ENCODE assay signal across 9 cellular contexts in the genomic region with DNA sequence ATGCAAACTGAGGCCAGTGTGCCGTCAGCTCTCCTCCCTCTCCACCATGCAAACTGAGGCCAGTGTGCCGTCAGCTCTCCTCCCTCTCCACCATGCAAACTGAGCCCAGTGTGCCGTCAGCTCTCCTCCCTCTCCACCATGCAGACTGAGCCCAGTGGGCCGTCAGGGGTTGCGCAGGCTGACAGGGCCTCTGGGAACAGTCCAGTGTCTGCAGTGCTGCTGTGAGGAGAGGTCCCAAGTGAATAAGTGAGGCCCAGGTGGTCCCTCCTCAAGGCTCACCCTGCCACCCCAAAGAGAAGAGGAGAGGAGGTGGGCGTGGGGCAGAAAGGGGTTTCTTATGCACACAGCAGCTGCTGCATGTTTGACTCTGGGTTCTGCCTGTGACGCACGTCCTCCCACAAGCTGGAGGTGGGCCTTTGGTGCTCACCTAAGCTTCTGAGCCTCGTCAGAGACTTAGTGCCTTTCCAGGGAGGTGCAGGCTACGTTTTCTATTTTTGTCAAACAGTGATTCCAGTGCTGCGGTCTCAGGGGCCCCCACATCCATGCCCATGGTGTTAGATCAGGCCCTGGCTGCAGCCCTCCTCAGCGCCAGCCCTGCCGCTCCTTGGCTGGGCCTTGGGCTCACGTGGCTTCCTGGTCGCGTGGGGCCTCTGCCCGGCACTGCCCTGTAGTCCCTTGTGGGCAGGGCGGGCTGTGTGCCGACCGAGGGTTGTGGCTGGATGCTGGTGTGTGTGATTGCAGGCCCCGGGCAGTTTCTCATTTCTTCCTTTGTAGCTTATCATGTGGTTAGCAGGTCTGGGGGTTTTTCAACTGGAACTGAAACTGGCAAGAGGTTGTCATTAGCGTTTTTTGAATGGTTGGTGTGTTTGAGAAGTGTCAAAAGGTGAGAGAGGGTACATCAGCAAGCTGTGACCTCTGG. TPM values are rescaled to one million over a fixed set of nuclear protein-coding genes. Genes with fewer than 3 reads are reported as not detected.
DNase-seq lines count a peak whose midpoint lies in the region; ATAC-seq and TF ChIP-seq lines count a peak whose summit lies in the region.
"Had no signal": no experiment of that assay in that cellular context is flagged by ENCODE, and none has a peak within 500 bp of the region (broad histone marks: within the 10 kb centered on the region; RNA-seq: fewer than 3 reads in every experiment).

No MANE protein-coding gene starts in this region.

- H3K36me3 Mint-ChIP-seq in activated CD4-positive, alpha-beta T cell treated with anti-CD3 and anti-CD28 coated beads for 36 hours (ENCODE audit: low read depth), result peaks cover 1% of the 10 kb centered on the region
- H3K36me3 Mint-ChIP-seq in memory B cell, result peaks cover 4% of the 10 kb centered on the region

- CTCF ChIA-PET in activated CD4-positive, alpha-beta T cell treated with anti-CD3 and anti-CD28 coated beads for 36 hours (lab: Charles Lee), result no interaction called here

- H3K4me3 ChIP-seq in Peyer's patch (peak overlapping the region in 1 of 4 donors; percentile 1), esophagus squamous epithelium (no peak overlapping the region)

- no peak overlapping the region for H3K4me3 Mint-ChIP-seq in activated CD4-positive, alpha-beta T cell treated with anti-CD3 and anti-CD28 coated beads for 36 hours
- peak overlapping the region; percentile 83 for H3K4me3 Mint-ChIP-seq in memory B cell

- H3K9me3 ChIP-seq in Peyer's patch (no peaks in the 10 kb centered on the region), esophagus squamous epithelium (no peaks in the 10 kb centered on the region)

- H3K4me1 Mint-ChIP-seq in activated CD4-positive, alpha-beta T cell treated with anti-CD3 and anti-CD28 coated beads for 36 hours, result peaks cover 13% of the 10 kb centered on the region
- H3K4me1 Mint-ChIP-seq in memory B cell, result peaks cover 25% of the 10 kb centered on the region

- no peaks in the 10 kb centered on the region for H3K27me3 Mint-ChIP-seq in activated CD4-positive, alpha-beta T cell treated with anti-CD3 and anti-CD28 coated beads for 36 hours
- no peaks in the 10 kb centered on the region for H3K27me3 Mint-ChIP-seq in memory B cell

- WGBS in esophagus squamous epithelium, 2 donors, result 51 to 72% methylated on average over 4 to 5 of the region's 22 CpGs

- no peak overlapping the region for H3K27ac Mint-ChIP-seq in activated CD4-positive, alpha-beta T cell treated with anti-CD3 and anti-CD28 coated beads for 36 hours
- peak overlapping the region; percentile 99 for H3K27ac Mint-ChIP-seq in memory B cell

- peak; percentile 25 for DNase-seq in activated CD4-positive, alpha-beta T cell treated with anti-CD3 and anti-CD28 coated beads for 36 hours
- no peak for DNase-seq in activated CD4-positive, alpha-beta T cell treated with anti-CD3 and anti-CD28 coated beads for 48 hours
- DNase-seq in Peyer's patch, result peak; percentile 66 to 88 (median 82)
- peak; percentile 77 to 82 for DNase-seq in memory B cell (ENCODE audit: low spot score in 2 of 2)
- DNase-seq in DMS 273 treated with DMSO at 0.1 percent for 48 hours (lab: John Stamatoyannopoulos, UW), result no peak
- DNase-seq in AML-193 (lab: John Stamatoyannopoulos, UW), result no peak
- DNase-seq in esophagus squamous epithelium (lab: John Stamatoyannopoulos, UW), result no peak

- H3K27me3 ChIP-seq in Peyer's patch (no peaks in the 10 kb centered on the region), esophagus squamous epithelium (no peaks in the 10 kb centered on the region)

- POLR2A ChIA-PET in activated CD4-positive, alpha-beta T cell treated with anti-CD3 and anti-CD28 coated beads for 36 hours (lab: Charles Lee), result no interaction called here

- intact Hi-C loops in activated CD4-positive, alpha-beta T cell treated with anti-CD3 and anti-CD28 coated beads for 36 hours (cut with DNase I, micrococcal nuclease), result no loop called here
- intact Hi-C loops in esophagus squamous epithelium (cut with DNase I), result no loop called here

- peaks cover 0 to 47% (median 8%) of the 10 kb centered on the region in 4 donors for H3K4me1 ChIP-seq in Peyer's patch
- peaks cover 0 to 46% (median 32%) of the 10 kb centered on the region in 3 donors for H3K4me1 ChIP-seq in esophagus squamous epithelium

- TF ChIP-seq POLR2A in Peyer's patch (IDR thresholded peaks at IDR 0.05), result no peak
- TF ChIP-seq POLR2A in esophagus squamous epithelium (IDR thresholded peaks at IDR 0.05), result no peak

- no peaks in the 10 kb centered on the region for H3K9me3 Mint-ChIP-seq in activated CD4-positive, alpha-beta T cell treated with anti-CD3 and anti-CD28 coated beads for 36 hours (ENCODE audit: low read depth)
- no peaks in the 10 kb centered on the region for H3K9me3 Mint-ChIP-seq in memory B cell

- TF ChIP-seq CTCF in Peyer's patch (IDR thresholded peaks at IDR 0.05), result no peak
- TF ChIP-seq CTCF in esophagus squamous epithelium (IDR thresholded peaks at IDR 0.05), result no peak

- H3K27ac ChIP-seq in Peyer's patch, result peak overlapping the region; percentile 47 to 80 (median 74)
- peak overlapping the region in 2 of 4 donors; percentile 21 to 32 for H3K27ac ChIP-seq in esophagus squamous epithelium

- H3K36me3 ChIP-seq in Peyer's patch, result peaks cover 0 to 38% (median 0%) of the 10 kb centered on the region in 3 donors
- H3K36me3 ChIP-seq in esophagus squamous epithelium, result peaks cover 4 to 72% (median 20%) of the 10 kb centered on the region in 3 donors

- ATAC-seq in activated CD4-positive, alpha-beta T cell treated with anti-CD3 and anti-CD28 coated beads for 36 hours, result peak; percentile 53
- ATAC-seq in HG02884 (IDR thresholded peaks at IDR 0.05; ENCODE audit: unreplicated experiment) (peak; percentile 83), memory B cell (ENCODE audit: low read depth) (peak; percentile 76)

RNA-seq across cellular contexts. Expression of a gene that starts 7.1 kb away (rescaled TPM):
- total RNA-seq in activated CD4-positive, alpha-beta T cell treated with anti-CD3 and anti-CD28 coated beads for 36 hours, result 10 to 100 TPM in 1 of 2 experiments, 1 to 10 TPM in 1; 7.4 to 10.4 TPM
- total RNA-seq in Peyer's patch, result 10 to 100 TPM; 22.4 to 42.5 (median 33.0) TPM
- total RNA-seq in esophagus squamous epithelium, result 10 to 100 TPM in 2 of 4 donors, 1 to 10 TPM in 2; 7.9 to 12.0 (median 9.1) TPM

RNA-seq across cellular contexts. Expression of a gene that starts 42.8 kb away (rescaled TPM):
- total RNA-seq in activated CD4-positive, alpha-beta T cell treated with anti-CD3 and anti-CD28 coated beads for 36 hours, result not detected
- 10 to 100 TPM in 1 of 4 donors, 1 to 10 TPM in 3; 4.2 to 21.9 (median 5.2) TPM for total RNA-seq in Peyer's patch
- 10 to 100 TPM in 1 of 4 donors, 1 to 10 TPM in 3; 1.3 to 14.3 (median 6.1) TPM for total RNA-seq in esophagus squamous epithelium
- total RNA-seq: glomerular endothelial cell had no signal

Comparison
In these comparisons a context has a peak if more than half of its experiments do, and no peak if none do; other contexts are left out.
1. DNase-seq: peak in activated CD4-positive, alpha-beta T cell treated with anti-CD3 and anti-CD28 coated beads for 36 hours (single experiment), Peyer's patch (3 of 3) and memory B cell (2 of 2); none in activated CD4-positive, alpha-beta T cell treated with anti-CD3 and anti-CD28 coated beads for 48 hours (single experiment), DMS 273 treated with DMSO at 0.1 percent for 48 hours (single experiment), AML-193 (0 of 2) and esophagus squamous epithelium (single experiment).
2. Peak in every context shown above with its lines, with median percentiles within 50 percentile points of each other: ATAC-seq.